In genomic region chr10:7593905-7594304, GRCh38 we compare ENCODE assay signal across 29 cellular contexts.
"Had no signal": no experiment of that assay in that cellular context is flagged by ENCODE, and none has a peak within 500 bp of the region (broad histone marks: within the 10 kb centered on the region; RNA-seq: fewer than 3 reads in every experiment).

No MANE protein-coding gene starts in this region.

- H3K27me3 ChIP-seq: brain microvascular endothelial cell, hepatocyte, right lobe of liver, thyroid gland had no signal

- DNase-seq: activated CD4-positive, alpha-beta memory T cell treated with anti-CD3 and anti-CD28 coated beads for 36 hours; activated CD4-positive, alpha-beta T cell treated with anti-CD3 and anti-CD28 coated beads, Interleukin-2, amount 10 ng/mL, durations not matched to agents 24 days and 14 days; activated CD4-positive, CD25-positive, alpha-beta regulatory T cell treated with anti-CD3 and anti-CD28 coated beads, Interleukin-2, amount 50 U/mL, for 72 hours; activated CD8-positive, alpha-beta memory T cell treated with anti-CD3 and anti-CD28 coated beads, Interleukin-2, amount 50 U/mL, for 48 hours; activated gamma-delta T cell treated with Interleukin-2 at 50 U/mL for 16 hours; activated naive CD4-positive, alpha-beta T cell treated with anti-CD3 and anti-CD28 coated beads, Interleukin-2, amount 50 U/mL, for 16 hours; activated T-cell treated with anti-CD3 and anti-CD28 coated beads, Interleukin-2, amount 50 U/mL, for 4 hours; amniotic stem cell; brain microvascular endothelial cell; cortex of kidney; effector memory CD8-positive, alpha-beta T cell; erythroblast; glutamatergic neuron; left cardiac atrium; mammary epithelial cell; natural killer cell; posterior cingulate gyrus; stimulated activated CD4-positive, alpha-beta T cell treated with anti-CD3 and anti-CD28 coated beads, Interleukin-1b, Interleukin-23, amount 100 ng/mL, for 48 hours; stimulated activated CD4-positive, alpha-beta T cell treated with anti-CD3 and anti-CD28 coated beads, Interleukin-4, amount 100 ng/mL, for 4 hours; stimulated activated CD8-positive, alpha-beta memory T cell treated with anti-CD3 and anti-CD28 coated beads, Interleukin-4, amount 100 ng/mL, for 48 hours; stimulated activated naive CD8-positive, alpha-beta T cell treated with anti-CD3 and anti-CD28 coated beads, Interleukin-15, amount 100 ng/mL, for 72 hours; T-helper 17 cell; thyroid gland had no signal

- H3K9me3 ChIP-seq: right lobe of liver, thyroid gland had no signal

- H3K36me3 ChIP-seq: brain microvascular endothelial cell, right lobe of liver, thyroid gland had no signal

- H3K27ac ChIP-seq: brain microvascular endothelial cell, hepatocyte, right lobe of liver, skin epidermis, thyroid gland had no signal

- H3K4me3 ChIP-seq: hepatocyte, right lobe of liver, skin epidermis, thyroid gland had no signal

- ATAC-seq: activated T-cell treated with anti-CD3 and anti-CD28 coated beads, Interleukin-2, amount 50 U/mL, for 4 hours; activated T-helper 17 cell treated with anti-CD3 and anti-CD28 coated beads, Interleukin-2, amount 50 U/mL, for 72 hours; effector memory CD8-positive, alpha-beta T cell; natural killer cell; right lobe of liver; SK-N-SH treated with all-trans-retinoic acid at 6 μM for 48 hours; stimulated activated memory B cell treated with anti-CD40 and anti-IgM and Interleukin-4, amounts not matched to agents 10 μg/mL and 1 μg/mL and 100 μg/mL, for 72 hours; stimulated activated naive CD8-positive, alpha-beta T cell treated with anti-CD3 and anti-CD28 coated beads, Interleukin-15, amount 100 ng/mL, for 72 hours; T-helper 17 cell had no signal

- H3K4me1 ChIP-seq: right lobe of liver, thyroid gland had no signal
